ENCODE assay signal across 8 cellular contexts in the genomic region with DNA sequence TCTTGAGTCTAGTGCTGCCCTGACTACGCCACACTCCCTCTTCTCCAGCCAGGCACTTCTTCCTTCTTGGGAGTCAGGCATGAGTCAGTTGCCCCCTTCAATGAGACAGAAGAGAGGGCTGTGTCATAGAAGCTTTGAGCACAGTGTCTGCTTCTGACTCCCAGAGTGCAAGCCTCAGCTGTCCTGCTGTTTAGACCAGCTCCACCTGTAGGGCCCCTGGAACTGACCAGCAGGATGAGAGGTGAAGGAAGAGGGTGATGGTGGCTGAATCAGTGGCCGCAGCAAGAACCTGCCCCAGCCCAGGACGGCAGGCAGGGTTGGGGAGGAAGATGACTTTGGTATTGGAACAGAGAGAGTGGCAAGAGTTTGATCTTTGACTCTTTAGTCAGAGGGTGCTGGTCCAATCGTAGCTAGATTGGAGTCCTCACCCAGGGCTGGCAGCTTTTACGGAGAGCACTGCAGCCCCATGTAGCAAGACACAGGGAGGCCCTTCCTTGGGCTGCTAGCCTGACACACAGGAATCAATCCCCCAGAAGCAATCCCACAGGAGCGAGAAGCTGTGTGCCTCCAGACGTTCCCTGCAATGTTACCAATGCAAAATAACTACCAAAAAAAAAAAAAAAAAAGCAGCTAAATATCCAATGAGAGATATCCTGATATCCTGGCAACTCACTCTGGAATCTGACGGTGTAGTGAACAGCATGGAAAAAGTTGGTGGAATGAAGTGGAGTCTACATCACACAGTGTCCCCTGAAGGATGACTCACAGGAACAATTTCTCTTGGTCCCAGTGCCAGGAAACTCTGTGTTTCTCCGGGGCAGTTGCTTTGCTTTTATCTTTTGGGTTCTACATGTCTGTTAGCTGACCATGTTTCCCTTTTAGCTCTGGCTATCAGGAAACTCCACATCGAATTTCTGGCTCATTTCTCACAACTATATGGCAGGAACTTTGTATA. TPM values are rescaled to one million over a fixed set of nuclear protein-coding genes. Genes with fewer than 3 reads are reported as not detected.
DNase-seq lines count a peak whose midpoint lies in the region; ATAC-seq lines count a peak whose summit lies in the region.
"Had no signal": no experiment of that assay in that cellular context is flagged by ENCODE, and none has a peak within 500 bp of the region (broad histone marks: within the 10 kb centered on the region; RNA-seq: fewer than 3 reads in every experiment).

No MANE protein-coding gene starts in this region.

- H4K8ac ChIP-seq in neuronal stem cell (ENCODE audit: low read depth, low read length) = no peak overlapping the region

- ATAC-seq in HG03280 (IDR thresholded peaks at IDR 0.05; ENCODE audit: unreplicated experiment) (no peak), GM19035 (IDR thresholded peaks at IDR 0.05; ENCODE audit: unreplicated experiment) (no peak)

- no peaks in the 10 kb centered on the region for H3K79me1 ChIP-seq in neuronal stem cell (ENCODE audit: low read depth, low read length)

- H3K9me3 ChIP-seq in neuronal stem cell (replicated peaks in 1 of 2; ENCODE audit: control insufficient read depth in 2 of 2, insufficient read depth in 1 of 2, low read depth in 1 of 2, low read length in 2 of 2) = no peaks in the 10 kb centered on the region

- H3K4me3 ChIP-seq in neuronal stem cell (ENCODE audit: low read length in 2 of 2) = no peak overlapping the region

- WGBS in neuronal stem cell (ENCODE audit: extremely low coverage in 2 of 2, insufficient read length in 2 of 2, insufficient replicate concordance in 1 of 2), 2 donors = no CpG with 5 or more reads among the region's 10 CpGs

- no peak overlapping the region for H3K4me2 ChIP-seq in neuronal stem cell (ENCODE audit: insufficient read depth, low read length, poor library complexity, severe bottlenecking)

- no peaks in the 10 kb centered on the region for H3K27me3 ChIP-seq in neuronal stem cell (ENCODE audit: control insufficient read depth in 3 of 3, insufficient read depth in 3 of 3, low read depth in 1 of 3, low read length in 3 of 3)

- H2BK15ac ChIP-seq in neuronal stem cell (ENCODE audit: low read length) = no peak overlapping the region

- no peak overlapping the region for H3K14ac ChIP-seq in neuronal stem cell (ENCODE audit: low read length)

- DNase-seq in GM03348 (ENCODE audit: low spot score) (peak; percentile 81), caudate nucleus (lab: John Stamatoyannopoulos, UW) (no peak), neuronal stem cell (ENCODE audit: low spot score) (no peak), KBM-7 (no peak)
- DNase-seq: activated naive CD4-positive, alpha-beta T cell treated with anti-CD3 and anti-CD28 coated beads, Interleukin-2, amount 50 U/mL, for 16 hours; NCI-H1417 had no signal

- peak overlapping the region; percentile 24 for H2BK12ac ChIP-seq in neuronal stem cell (ENCODE audit: low read length)

- no peak overlapping the region for H3K9ac ChIP-seq in neuronal stem cell (ENCODE audit: low read depth, low read length, poor library complexity)

- peak overlapping the region; percentile 75 for H2AFZ ChIP-seq in neuronal stem cell (ENCODE audit: low read length)

- H3K4me1 ChIP-seq in neuronal stem cell (ENCODE audit: control insufficient read depth in 2 of 2, insufficient read depth in 1 of 2, low read depth in 1 of 2, low read length in 2 of 2) = peaks cover 2 to 3% of the 10 kb centered on the region in 2 donors

- in situ Hi-C loops in KBM-7 (cut with MboI; ENCODE audit: low pct_unique_long_range_greater_than_20kb, low sequenced_read_pairs) = no loop called here

- no peak overlapping the region for H3K23ac ChIP-seq in neuronal stem cell (ENCODE audit: low read depth, low read length, poor library complexity)

- H2AK5ac ChIP-seq in neuronal stem cell (ENCODE audit: low read depth, low read length) = no peak overlapping the region

- no peak overlapping the region for H2BK120ac ChIP-seq in neuronal stem cell (ENCODE audit: low read depth, low read length)

- H3K36me3 ChIP-seq in neuronal stem cell (replicated peaks in 1 of 2; ENCODE audit: control insufficient read depth in 2 of 2, insufficient read depth in 2 of 2, low read length in 2 of 2) = no peaks in the 10 kb centered on the region

- H4K91ac ChIP-seq in neuronal stem cell (ENCODE audit: low read depth, low read length, poor library complexity) = no peak overlapping the region

- no peak overlapping the region for H2BK5ac ChIP-seq in neuronal stem cell (ENCODE audit: low read length)

- H3K27ac ChIP-seq in caudate nucleus (ENCODE audit: low read depth, low read length) = peak overlapping the region; percentile 3
- no peak overlapping the region for H3K27ac ChIP-seq in neuronal stem cell (replicated peaks; ENCODE audit: low read length)

- no peak overlapping the region for H3K18ac ChIP-seq in neuronal stem cell (ENCODE audit: low read length)

- no peak overlapping the region for H3K4ac ChIP-seq in neuronal stem cell (ENCODE audit: low read length)

RNA-seq across cellular contexts. Expression of a gene that starts 6.9 kb away (rescaled TPM):
- not detected for polyA plus RNA-seq in neuronal stem cell (2013, experiment 1 of 2)
- polyA plus RNA-seq in neuronal stem cell (2013, experiment 2 of 2) = not detected

RNA-seq across cellular contexts. Expression of a gene that starts 12.2 kb away (rescaled TPM):
- 0.24 TPM for polyA plus RNA-seq in neuronal stem cell (2013, experiment 1 of 2)
- 0.24 TPM for polyA plus RNA-seq in neuronal stem cell (2013, experiment 2 of 2)

RNA-seq across cellular contexts. Expression of a gene that starts 23.8 kb away (rescaled TPM):
- polyA plus RNA-seq in neuronal stem cell (2013, experiment 1 of 2) = not detected
- not detected for polyA plus RNA-seq in neuronal stem cell (2013, experiment 2 of 2)

RNA-seq across cellular contexts. Expression of a gene that starts 36.9 kb away (rescaled TPM):
- 45.3 TPM for polyA plus RNA-seq in neuronal stem cell (2013, experiment 1 of 2)
- polyA plus RNA-seq in neuronal stem cell (2013, experiment 2 of 2) = 47.1 TPM

RNA-seq across cellular contexts. Expression of a gene that starts 44.1 kb away (rescaled TPM):
- polyA plus RNA-seq in neuronal stem cell (2013, experiment 1 of 2) = 16.0 TPM
- polyA plus RNA-seq in neuronal stem cell (2013, experiment 2 of 2) = 15.8 TPM
